Comparison of ENCODE assay signal across 20 cellular contexts in the genomic region with DNA sequence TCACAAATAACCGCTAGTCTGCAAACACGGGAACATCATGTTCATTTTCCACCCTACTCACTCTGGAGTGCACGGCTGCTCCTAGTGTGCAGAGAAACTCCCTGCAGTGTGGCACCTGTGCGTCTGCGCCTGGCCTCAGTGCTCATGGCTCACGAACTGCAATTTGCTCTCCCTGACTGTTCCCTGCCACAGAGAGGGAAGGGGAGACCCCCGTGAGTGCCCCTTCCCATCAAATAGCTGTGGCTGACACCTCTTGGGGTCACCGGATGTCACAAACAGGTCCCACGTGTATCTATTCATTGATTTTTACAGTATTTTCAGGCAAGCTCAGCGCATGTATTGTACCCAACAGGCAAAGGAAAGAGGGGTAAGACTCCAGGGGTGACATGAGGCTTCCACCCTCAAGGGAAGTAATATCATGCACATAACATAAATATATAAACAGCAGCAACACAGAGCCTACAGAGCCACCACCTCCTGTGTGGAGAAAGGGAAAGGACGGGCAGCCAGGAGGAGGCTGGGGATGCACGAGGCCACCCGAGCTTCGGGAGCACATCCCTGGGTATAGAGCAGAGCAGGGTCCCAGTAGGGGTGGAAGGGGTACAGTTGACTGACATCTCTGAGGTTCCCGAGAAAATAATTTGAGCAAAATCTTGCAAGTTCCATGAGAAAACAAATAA.
DNase-seq lines count a peak whose midpoint lies in the region; ATAC-seq and TF ChIP-seq lines count a peak whose summit lies in the region.
"Had no signal": no experiment of that assay in that cellular context is flagged by ENCODE, and none has a peak within 500 bp of the region (broad histone marks: within the 10 kb centered on the region; RNA-seq: fewer than 3 reads in every experiment).

No MANE protein-coding gene starts in this region.

- no peak overlapping the region for H3K4me3 ChIP-seq in upper lobe of right lung
- H3K4me3 ChIP-seq: GM23248, HAP-1 had no signal

- H3K27me3 ChIP-seq in upper lobe of right lung = no peaks in the 10 kb centered on the region

- intact Hi-C loops in upper lobe of right lung (cut with DNase I) = no loop called here

- DNase-seq in NCI-H2107 (lab: John Stamatoyannopoulos, UW) (peak; percentile 79), NCI-H2107 treated with DMSO at 0.1 percent for 48 hours (lab: John Stamatoyannopoulos, UW; ENCODE audit: unreplicated experiment) (no peak), NCI-H69 (lab: John Stamatoyannopoulos, UW) (peak; percentile 42), mesenteric fat pad (ENCODE audit: low spot score) (peak; percentile 84), upper lobe of right lung (peak; percentile 30)
- DNase-seq in activated CD8-positive, alpha-beta memory T cell treated with anti-CD3 and anti-CD28 coated beads, Interleukin-2, amount 50 U/mL, for 4 hours = no peak
- DNase-seq: Calu3; CD8-positive, alpha-beta memory T cell; GM23248; IMR-90; NCI-H1105 treated with DMSO at 0.1 percent for 48 hours; NCI-H2227 treated with DMSO at 0.1 percent for 48 hours; NCI-H82; SIG-M5; SK-N-SH had no signal

- no peaks in the 10 kb centered on the region for H3K4me1 ChIP-seq in upper lobe of right lung
- H3K4me1 ChIP-seq: HAP-1 had no signal

- TF ChIP-seq CTCF in upper lobe of right lung (IDR thresholded peaks at IDR 0.05) = no peak

- H3K9me3 ChIP-seq in upper lobe of right lung = no peaks in the 10 kb centered on the region
- H3K9me3 ChIP-seq: HAP-1, SK-N-SH had no signal

- no peak for ATAC-seq in upper lobe of right lung
- ATAC-seq in HG02981 (IDR thresholded peaks at IDR 0.05; ENCODE audit: unreplicated experiment) = no peak
- ATAC-seq: Panc1 had no signal

- H3K36me3 ChIP-seq in upper lobe of right lung = no peaks in the 10 kb centered on the region
- H3K36me3 ChIP-seq: HAP-1 had no signal

- H3K27ac ChIP-seq in upper lobe of right lung = no peak overlapping the region
- H3K27ac ChIP-seq: C4-2B, GM23248, KMS-11 had no signal

Comparison
In these comparisons a context has a peak if more than half of its experiments do, and no peak if none do; other contexts are left out.
1. DNase-seq: peak in NCI-H2107 (single experiment), NCI-H69 (single experiment), mesenteric fat pad (single experiment) and upper lobe of right lung (single experiment); none in NCI-H2107 treated with DMSO at 0.1 percent for 48 hours (single experiment) and activated CD8-positive, alpha-beta memory T cell treated with anti-CD3 and anti-CD28 coated beads, Interleukin-2, amount 50 U/mL, for 4 hours (single experiment).